In the genomic region with DNA sequence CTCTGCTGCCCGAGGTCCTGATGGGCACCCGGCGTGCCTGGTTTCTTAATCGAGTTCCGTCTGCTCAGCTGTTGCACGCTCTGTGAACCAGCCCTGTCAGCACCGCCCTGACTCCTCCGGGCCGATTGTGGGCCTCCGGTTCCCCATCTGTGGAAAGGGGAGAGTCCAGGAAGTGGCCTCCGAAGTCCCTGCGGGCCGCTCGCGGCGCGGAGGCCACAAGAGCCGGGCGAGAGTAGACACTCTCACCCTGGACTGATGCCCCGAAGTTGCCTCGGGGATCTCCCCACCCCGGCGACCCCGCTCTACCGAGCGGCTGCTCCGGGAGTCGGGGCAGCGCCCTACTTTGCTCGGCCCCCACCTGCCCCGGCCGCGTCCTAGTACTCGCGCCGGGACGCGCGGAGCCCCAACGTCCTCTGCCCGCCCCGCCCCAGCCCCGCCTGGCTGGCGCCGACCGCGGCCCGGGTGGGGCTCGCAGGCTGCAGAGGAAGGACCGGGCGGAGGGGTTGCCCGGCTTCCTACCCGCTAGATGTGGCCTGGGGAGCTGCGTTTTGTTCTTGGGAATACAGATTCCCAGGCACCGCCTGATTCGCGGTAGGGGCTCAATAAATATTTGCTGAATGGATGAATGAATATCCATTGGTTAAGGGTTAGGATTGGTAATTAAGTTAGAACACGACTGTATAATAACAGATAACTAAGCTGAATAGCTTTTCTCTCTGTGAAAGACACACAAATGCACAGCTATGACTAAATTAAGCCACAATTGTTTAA, we compare ENCODE assay signal across 8 cellular contexts. TPM values are rescaled to one million over a fixed set of nuclear protein-coding genes. Genes with fewer than 3 reads are reported as not detected.
A peak's percentile ranks its signal among the peaks of the same experiment; 100 is the strongest.
DNase-seq lines count a peak whose midpoint lies in the region; ATAC-seq lines count a peak whose summit lies in the region.

No MANE protein-coding gene starts in this region.

- H3K9me3 ChIP-seq in CD8-positive, alpha-beta memory T cell (ENCODE audit: low read length): no peaks in the 10 kb centered on the region

- peak overlapping the region; percentile 87 to 96 (median 92) for H3K27ac Mint-ChIP-seq in CD8-positive, alpha-beta memory T cell
- H3K27ac Mint-ChIP-seq in activated CD4-positive, alpha-beta T cell treated with anti-CD3 and anti-CD28 coated beads, Interleukin-2, amount 10 ng/mL, durations not matched to agents 24 days and 14 days: peak overlapping the region; percentile 95

- intact Hi-C loops in activated CD4-positive, alpha-beta T cell treated with anti-CD3 and anti-CD28 coated beads, Interleukin-2, amount 10 ng/mL, durations not matched to agents 24 days and 14 days (cut with micrococcal nuclease): loop anchor here (1.0 to 10.0 kb wide), 8 partner anchors 31 to 1838 kb away; a partner anchor contains a TSS

- CTCF ChIA-PET in CD8-positive, alpha-beta memory T cell (lab: Charles Lee): interaction anchor here (1.3 to 2.2 kb wide), 3 partner anchors 22 to 32 kb away, joined by 4 to 5 read pairs (median 4); a partner anchor contains a TSS

- peak; percentile 35 for ATAC-seq in GM19395 (IDR thresholded peaks at IDR 0.05; ENCODE audit: unreplicated experiment)
- ATAC-seq in HG03469 (IDR thresholded peaks at IDR 0.05; ENCODE audit: unreplicated experiment): peak; percentile 21

- DNase-seq in CD8-positive, alpha-beta memory T cell: peak in 4 of 5 donors; percentile 40 to 67 (median 58)
- peak; percentile 54 to 78 for DNase-seq in NCI-H524 (lab: John Stamatoyannopoulos, UW)
- DNase-seq in activated CD4-positive, alpha-beta T cell treated with anti-CD3 and anti-CD28 coated beads, Interleukin-2, amount 10 ng/mL, durations not matched to agents 24 days and 14 days: peak; percentile 91
- DNase-seq in effector CD8-positive, alpha-beta T cell (lab: John Stamatoyannopoulos, UW): peak; percentile 26
- peak; percentile 64 for DNase-seq in medulla oblongata (ENCODE audit: extremely low spot score)
- DNase-seq in stimulated activated CD8-positive, alpha-beta memory T cell treated with anti-CD3 and anti-CD28 coated beads, Interleukin-15, amount 100 ng/mL, for 48 hours (ENCODE audit: low read depth in 2 of 2): peak; percentile 56 to 58

- H3K4me3 ChIP-seq in CD8-positive, alpha-beta memory T cell (ENCODE audit: low read length): peak overlapping the region; percentile 80

- peaks cover 0 to 10% (median 0%) of the 10 kb centered on the region in 3 donors for H3K36me3 Mint-ChIP-seq in CD8-positive, alpha-beta memory T cell
- H3K36me3 Mint-ChIP-seq in activated CD4-positive, alpha-beta T cell treated with anti-CD3 and anti-CD28 coated beads, Interleukin-2, amount 10 ng/mL, durations not matched to agents 24 days and 14 days (ENCODE audit: low read depth): peaks cover 9% of the 10 kb centered on the region

- no peaks in the 10 kb centered on the region for H3K36me3 ChIP-seq in CD8-positive, alpha-beta memory T cell (ENCODE audit: insufficient read depth, low read length)

- POLR2A ChIA-PET in CD8-positive, alpha-beta memory T cell (lab: Charles Lee): interaction anchor here (0.5 to 2.3 kb wide), 3 partner anchors 20 to 33 kb away, joined by 3 to 9 read pairs (median 6); a partner anchor contains a TSS

- H3K4me1 ChIP-seq in CD8-positive, alpha-beta memory T cell (ENCODE audit: insufficient read depth, low read length): peaks cover 29% of the 10 kb centered on the region

- H3K27me3 Mint-ChIP-seq in CD8-positive, alpha-beta memory T cell: peaks cover 0 to 3% of the 10 kb centered on the region in 2 donors
- H3K27me3 Mint-ChIP-seq in activated CD4-positive, alpha-beta T cell treated with anti-CD3 and anti-CD28 coated beads, Interleukin-2, amount 10 ng/mL, durations not matched to agents 24 days and 14 days: no peaks in the 10 kb centered on the region

- H3K4me3 Mint-ChIP-seq in CD8-positive, alpha-beta memory T cell: peak overlapping the region; percentile 90 to 97 (median 91)
- peak overlapping the region; percentile 91 for H3K4me3 Mint-ChIP-seq in activated CD4-positive, alpha-beta T cell treated with anti-CD3 and anti-CD28 coated beads, Interleukin-2, amount 10 ng/mL, durations not matched to agents 24 days and 14 days

- no peaks in the 10 kb centered on the region for H3K9me3 Mint-ChIP-seq in CD8-positive, alpha-beta memory T cell
- H3K9me3 Mint-ChIP-seq in activated CD4-positive, alpha-beta T cell treated with anti-CD3 and anti-CD28 coated beads, Interleukin-2, amount 10 ng/mL, durations not matched to agents 24 days and 14 days: no peaks in the 10 kb centered on the region

- H3K4me1 Mint-ChIP-seq in CD8-positive, alpha-beta memory T cell: peaks cover 25 to 29% (median 28%) of the 10 kb centered on the region in 3 donors
- peaks cover 31% of the 10 kb centered on the region for H3K4me1 Mint-ChIP-seq in activated CD4-positive, alpha-beta T cell treated with anti-CD3 and anti-CD28 coated beads, Interleukin-2, amount 10 ng/mL, durations not matched to agents 24 days and 14 days

- H3K27ac ChIP-seq in CD8-positive, alpha-beta memory T cell (ENCODE audit: low read depth, low read length): peak overlapping the region; percentile 86

- no peaks in the 10 kb centered on the region for H3K27me3 ChIP-seq in CD8-positive, alpha-beta memory T cell (ENCODE audit: insufficient read depth, low read length, poor library complexity, severe bottlenecking)

RNA-seq across cellular contexts. Expression of a gene that starts 0.9 kb away (rescaled TPM):
- 10 to 100 TPM; 47.8 to 51.9 TPM for total RNA-seq in CD8-positive, alpha-beta memory T cell
- 1.5 TPM for polyA plus RNA-seq in CD8-positive, alpha-beta memory T cell
- 21.7 and 22.1 TPM in 2 replicates for total RNA-seq in activated CD4-positive, alpha-beta T cell treated with anti-CD3 and anti-CD28 coated beads, Interleukin-2, amount 10 ng/mL, durations not matched to agents 24 days and 14 days

RNA-seq across cellular contexts. Expression of a gene that starts 30.9 kb away (rescaled TPM):
- total RNA-seq in CD8-positive, alpha-beta memory T cell: 10 to 100 TPM; 20.4 to 21.0 TPM
- polyA plus RNA-seq in CD8-positive, alpha-beta memory T cell: 24.1 TPM
- total RNA-seq in activated CD4-positive, alpha-beta T cell treated with anti-CD3 and anti-CD28 coated beads, Interleukin-2, amount 10 ng/mL, durations not matched to agents 24 days and 14 days: 8.8 and 9.1 TPM in 2 replicates

RNA-seq across cellular contexts. Expression of a gene that starts 35.6 kb away (rescaled TPM):
- 1 to 10 TPM; 7.9 to 8.3 TPM for total RNA-seq in CD8-positive, alpha-beta memory T cell
- 29.1 TPM for polyA plus RNA-seq in CD8-positive, alpha-beta memory T cell
- 5.2 and 6.1 TPM in 2 replicates for total RNA-seq in activated CD4-positive, alpha-beta T cell treated with anti-CD3 and anti-CD28 coated beads, Interleukin-2, amount 10 ng/mL, durations not matched to agents 24 days and 14 days

Comparison
In these comparisons a context has a peak if more than half of its experiments do, and no peak if none do; other contexts are left out.
1. Peak in every context shown above with its lines: DNase-seq, ATAC-seq, H3K4me3 ChIP-seq and H3K27ac ChIP-seq.
2. DNase-seq: peak in every context shown above with its lines; median percentile 91 in activated CD4-positive, alpha-beta T cell treated with anti-CD3 and anti-CD28 coated beads, Interleukin-2, amount 10 ng/mL, durations not matched to agents 24 days and 14 days; 66 in NCI-H524; 64 in medulla oblongata; 58 in CD8-positive, alpha-beta memory T cell; 57 in stimulated activated CD8-positive, alpha-beta memory T cell treated with anti-CD3 and anti-CD28 coated beads, Interleukin-15, amount 100 ng/mL, for 48 hours; 26 in effector CD8-positive, alpha-beta T cell.